In the genomic region with DNA sequence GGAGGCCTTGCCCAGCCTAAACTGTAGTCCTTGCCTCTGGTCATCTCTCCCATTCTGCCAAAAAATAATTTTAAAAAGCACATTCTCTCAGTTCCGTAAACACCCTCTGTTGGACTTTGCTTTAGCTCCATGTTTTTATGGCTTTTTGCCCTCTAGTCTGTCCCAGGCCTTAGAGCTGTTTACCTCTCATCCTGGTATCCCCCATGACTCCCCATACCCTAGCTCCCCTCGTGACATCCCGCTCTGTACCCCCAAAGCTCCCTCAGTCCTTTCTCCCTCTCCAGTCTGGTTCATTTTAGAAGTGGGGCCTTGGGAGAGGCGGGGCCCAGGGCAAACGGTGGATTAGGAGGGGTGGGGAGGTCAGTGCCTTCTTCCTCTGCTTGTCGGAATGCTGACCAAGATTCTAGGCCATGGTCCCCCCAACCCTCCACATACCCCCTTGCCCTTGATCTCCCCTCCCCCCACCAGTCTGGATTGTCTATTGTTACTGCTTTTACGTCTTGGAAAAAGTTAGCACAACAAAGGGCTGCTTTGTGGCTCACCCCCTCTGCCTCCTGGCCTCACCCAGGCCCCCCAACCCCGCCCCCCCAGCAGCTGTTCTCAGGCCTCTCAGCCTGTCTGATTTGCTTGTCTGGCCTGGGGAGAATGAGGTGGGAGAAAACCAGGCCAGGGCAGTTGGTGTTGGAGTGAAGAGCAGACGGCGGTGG, we compare ENCODE assay signal across 8 cellular contexts. TPM values are rescaled to one million over a fixed set of nuclear protein-coding genes. Genes with fewer than 3 reads are reported as not detected.
DNase-seq lines count a peak whose midpoint lies in the region; TF ChIP-seq lines count a peak whose summit lies in the region.

No MANE protein-coding gene starts in this region.

- no peak for TF ChIP-seq CTCF in chondrocyte (IDR thresholded peaks at IDR 0.05)
- TF ChIP-seq CTCF in testis (IDR thresholded peaks at IDR 0.05) = no peak

- DNase-seq in T-helper 2 cell treated with Interferon-gamma antibody and Interleukin-4, amounts not matched to agents 5 μg/mL and 100 μg/mL, for 36 hours (ENCODE audit: low spot score) = no peak
- no peak for DNase-seq in T-helper 2 cell
- DNase-seq in chondrocyte (ENCODE audit: low spot score) = no peak
- no peak for DNase-seq in testis
- no peak for DNase-seq in activated CD4-positive, CD25-positive, alpha-beta regulatory T cell treated with anti-CD3 and anti-CD28 coated beads, Interleukin-2, amount 50 U/mL, for 72 hours
- no peak for DNase-seq in NCI-H2196 treated with DMSO at 0.1 percent for 48 hours (lab: John Stamatoyannopoulos, UW; ENCODE audit: unreplicated experiment)
- no peak for DNase-seq in NCI-H2196 (lab: John Stamatoyannopoulos, UW; ENCODE audit: unreplicated experiment)

- H3K4me1 Mint-ChIP-seq in T-helper 2 cell treated with Interferon-gamma antibody and Interleukin-4, amounts not matched to agents 5 μg/mL and 100 μg/mL, for 36 hours (ENCODE audit: low read depth) = peaks cover 23% of the 10 kb centered on the region
- H3K4me1 Mint-ChIP-seq in chondrocyte (ENCODE audit: low read depth) = peaks cover 76% of the 10 kb centered on the region

- intact Hi-C loops in testis (cut with DNase I; ENCODE audit: low total_unique reads) = no loop called here

- peak overlapping the region; percentile 93 for H3K27ac ChIP-seq in mesodermal cell (ENCODE audit: low read depth, low read length, severe bottlenecking)
- H3K27ac ChIP-seq in testis = peak overlapping the region; percentile 83 to 97

- H3K4me1 ChIP-seq in mesodermal cell (ENCODE audit: control insufficient read depth, insufficient read depth, low read length, poor library complexity, severe bottlenecking) = peaks cover 64% of the 10 kb centered on the region
- peaks cover 73% of the 10 kb centered on the region for H3K4me1 ChIP-seq in testis

- no peaks in the 10 kb centered on the region for H3K27me3 ChIP-seq in testis

- TF ChIP-seq POLR2A in testis (IDR thresholded peaks at IDR 0.05) = no peak

- H3K27ac Mint-ChIP-seq in T-helper 2 cell treated with Interferon-gamma antibody and Interleukin-4, amounts not matched to agents 5 μg/mL and 100 μg/mL, for 36 hours = peak overlapping the region; percentile 64
- H3K27ac Mint-ChIP-seq in chondrocyte (ENCODE audit: unreplicated experiment) = peak overlapping the region; percentile 84

- H3K36me3 ChIP-seq in mesodermal cell (ENCODE audit: control insufficient read depth, insufficient read depth, low read length) (peaks cover 20% of the 10 kb centered on the region), testis (ENCODE audit: low read depth, missing control alignments) (no peaks in the 10 kb centered on the region)

- no peaks in the 10 kb centered on the region for H3K27me3 Mint-ChIP-seq in T-helper 2 cell treated with Interferon-gamma antibody and Interleukin-4, amounts not matched to agents 5 μg/mL and 100 μg/mL, for 36 hours (ENCODE audit: low read depth)
- no peaks in the 10 kb centered on the region for H3K27me3 Mint-ChIP-seq in chondrocyte (ENCODE audit: low read depth)

- H3K9me3 ChIP-seq in mesodermal cell (ENCODE audit: control insufficient read depth, low read length) = no peaks in the 10 kb centered on the region
- H3K9me3 ChIP-seq in testis = no peaks in the 10 kb centered on the region

- H3K9me3 Mint-ChIP-seq in T-helper 2 cell treated with Interferon-gamma antibody and Interleukin-4, amounts not matched to agents 5 μg/mL and 100 μg/mL, for 36 hours = no peaks in the 10 kb centered on the region
- no peaks in the 10 kb centered on the region for H3K9me3 Mint-ChIP-seq in chondrocyte (ENCODE audit: low read depth)

- WGBS in mesodermal cell (ENCODE audit: insufficient coverage in 2 of 2), 2 experiments = 48 to 60% methylated on average over 3 to 4 of the region's 10 CpGs
- WGBS in testis, 2 donors = 29 to 40% methylated on average over 10 of the region's 10 CpGs

- H3K4me3 Mint-ChIP-seq in T-helper 2 cell treated with Interferon-gamma antibody and Interleukin-4, amounts not matched to agents 5 μg/mL and 100 μg/mL, for 36 hours = no peak overlapping the region
- H3K4me3 Mint-ChIP-seq in chondrocyte (ENCODE audit: unreplicated experiment) = peak overlapping the region; percentile 84

- H3K4me3 ChIP-seq in mesodermal cell (ENCODE audit: extremely low read depth, insufficient read depth, low read length, poor library complexity, severe bottlenecking) (peak overlapping the region; percentile 80), testis (peak overlapping the region in 1 of 2 donors; percentile 74)

- H3K36me3 Mint-ChIP-seq in T-helper 2 cell treated with Interferon-gamma antibody and Interleukin-4, amounts not matched to agents 5 μg/mL and 100 μg/mL, for 36 hours (ENCODE audit: low read depth) = peaks cover 27% of the 10 kb centered on the region
- H3K36me3 Mint-ChIP-seq in chondrocyte (ENCODE audit: low read depth) = peaks cover 13% of the 10 kb centered on the region

RNA-seq across cellular contexts. Expression of gene GJD3, which starts 18.3 kb away (rescaled TPM):
- total RNA-seq in chondrocyte (0.32 to 0.41 TPM in 2 of 3 replicates, not detected in the other), testis (1 to 10 TPM; 2.1 to 2.6 TPM)
- 0.37 TPM for polyA plus RNA-seq in mesodermal cell (2013, experiment 1 of 2)
- not detected for polyA plus RNA-seq in mesodermal cell (2013, experiment 2 of 2)
- not detected for polyA plus RNA-seq in testis (ENCODE audit: insufficient read depth, low read depth, low replicate concordance)

RNA-seq across cellular contexts. Expression of gene RARA, which starts 37.2 kb away (rescaled TPM):
- 59.2 to 65.7 TPM (median 61.2 TPM) in 3 replicates for total RNA-seq in chondrocyte
- polyA plus RNA-seq in mesodermal cell (2013, experiment 1 of 2) = 40.2 TPM
- polyA plus RNA-seq in mesodermal cell (2013, experiment 2 of 2) = 31.4 TPM
- 10 to 100 TPM; 65.5 to 66.0 TPM for total RNA-seq in testis
- 49.8 TPM for polyA plus RNA-seq in testis (ENCODE audit: insufficient read depth, low read depth, low replicate concordance)

RNA-seq across cellular contexts. Expression of gene CDC6, which starts 58.5 kb away (rescaled TPM):
- total RNA-seq in chondrocyte (8.5 to 33.1 TPM (median 9.9 TPM) in 3 replicates), testis (10 to 100 TPM; 12.4 to 22.8 TPM)
- polyA plus RNA-seq in mesodermal cell (2013, experiment 1 of 2) = 27.1 TPM
- polyA plus RNA-seq in mesodermal cell (2013, experiment 2 of 2) = 24.8 TPM
- 14.7 TPM for polyA plus RNA-seq in testis (ENCODE audit: insufficient read depth, low read depth, low replicate concordance)
